9 cellular contexts compared by ENCODE assay signal in the genomic region with DNA sequence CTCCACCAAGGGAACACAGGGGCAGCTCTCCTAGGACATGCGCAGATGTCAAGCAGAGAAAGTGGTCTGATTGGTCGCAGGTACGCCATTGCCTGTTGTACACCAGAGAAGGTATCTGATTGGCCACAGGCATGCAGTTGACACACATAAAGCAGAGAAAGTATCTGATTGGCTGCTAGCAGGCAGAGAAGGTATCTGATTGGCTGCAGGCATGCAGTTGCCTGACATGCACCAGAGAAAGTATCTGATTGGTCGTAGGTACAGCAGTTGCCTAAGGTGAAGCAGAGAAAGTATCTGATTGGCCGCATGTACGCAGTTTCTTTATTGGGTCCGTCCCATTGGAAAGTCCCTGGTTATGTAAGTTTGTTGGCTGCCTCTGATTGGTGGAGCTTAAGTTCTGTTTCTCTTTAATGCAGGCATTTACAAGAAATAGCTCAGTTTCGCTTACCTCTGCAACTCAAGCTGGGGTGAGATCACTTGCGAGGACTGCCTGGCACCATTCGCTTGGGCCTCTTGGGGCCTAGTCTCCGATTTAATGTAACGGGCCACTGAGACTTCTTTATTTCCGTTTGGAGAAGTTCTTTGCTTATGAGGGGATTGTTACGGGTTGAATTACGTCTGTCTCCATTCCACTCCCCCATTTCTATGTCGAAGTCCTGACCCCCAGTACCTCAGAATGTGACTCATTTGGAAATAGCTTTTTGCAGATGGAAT.
A peak's percentile ranks its signal among the peaks of the same experiment; 100 is the strongest.
DNase-seq lines count a peak whose midpoint lies in the region; ATAC-seq lines count a peak whose summit lies in the region.
"Had no signal": no experiment of that assay in that cellular context is flagged by ENCODE, and none has a peak within 500 bp of the region (broad histone marks: within the 10 kb centered on the region; RNA-seq: fewer than 3 reads in every experiment).

No MANE protein-coding gene starts in this region.

- no peaks in the 10 kb centered on the region for H3K4me1 ChIP-seq in naive thymus-derived CD4-positive, alpha-beta T cell (ENCODE audit: control insufficient read depth in 2 of 2, insufficient read depth in 2 of 2, low read length in 2 of 2)

- H3K27ac Mint-ChIP-seq in naive thymus-derived CD4-positive, alpha-beta T cell: peak overlapping the region in 7 of 9 donors; percentile 17 to 91 (median 29)

- CTCF ChIA-PET in naive thymus-derived CD4-positive, alpha-beta T cell (lab: Charles Lee): no interaction called here

- no peaks in the 10 kb centered on the region for H3K36me3 Mint-ChIP-seq in naive thymus-derived CD4-positive, alpha-beta T cell

- ATAC-seq in GM18873 (IDR thresholded peaks at IDR 0.05; ENCODE audit: low FRiP score, unreplicated experiment): peak; percentile 91
- peak; percentile 74 for ATAC-seq in HG02571 (IDR thresholded peaks at IDR 0.05; ENCODE audit: unreplicated experiment)
- ATAC-seq in naive thymus-derived CD4-positive, alpha-beta T cell: peak; percentile 65
- ATAC-seq in sciatic nerve: no peak

- no peaks in the 10 kb centered on the region for H3K27me3 ChIP-seq in naive thymus-derived CD4-positive, alpha-beta T cell (ENCODE audit: control insufficient read depth in 2 of 2, insufficient read depth in 2 of 2, low read length in 2 of 2)

- H3K9me3 Mint-ChIP-seq in naive thymus-derived CD4-positive, alpha-beta T cell: no peaks in the 10 kb centered on the region

- no peak overlapping the region for H3K27ac ChIP-seq in naive thymus-derived CD4-positive, alpha-beta T cell (ENCODE audit: low read depth, low read length)
- H3K27ac ChIP-seq: VCaP had no signal

- H3K4me1 Mint-ChIP-seq in naive thymus-derived CD4-positive, alpha-beta T cell: peaks cover 0 to 26% (median 0%) of the 10 kb centered on the region in 7 donors

- H3K4me3 Mint-ChIP-seq in naive thymus-derived CD4-positive, alpha-beta T cell: peak overlapping the region in 1 of 10 donors; percentile 23

- DNase-seq in RKO (ENCODE audit: low spot score) (peak; percentile 42), DMS79 (lab: John Stamatoyannopoulos, UW) (no peak), sciatic nerve (ENCODE audit: low spot score) (no peak), HuH-7 (ENCODE audit: low spot score) (no peak)
- DNase-seq in naive thymus-derived CD4-positive, alpha-beta T cell: peak in 2 of 9 donors; percentile 21 to 38

- H3K36me3 ChIP-seq in naive thymus-derived CD4-positive, alpha-beta T cell (ENCODE audit: control insufficient read depth in 2 of 3, insufficient read depth in 3 of 3, low read length in 3 of 3): no peaks in the 10 kb centered on the region

- no peaks in the 10 kb centered on the region for H3K9me3 ChIP-seq in naive thymus-derived CD4-positive, alpha-beta T cell (ENCODE audit: control insufficient read depth in 2 of 3, low read length in 3 of 3)

- POLR2A ChIA-PET in naive thymus-derived CD4-positive, alpha-beta T cell (lab: Charles Lee): no interaction called here

- no peak overlapping the region for H3K4me3 ChIP-seq in naive thymus-derived CD4-positive, alpha-beta T cell (ENCODE audit: low read length)
- H3K4me3 ChIP-seq: lung had no signal

- intact Hi-C loops in naive thymus-derived CD4-positive, alpha-beta T cell (cut with micrococcal nuclease): loop anchor here in 1 of 2 donors (1.0 kb wide), 1 partner anchor 9 kb away; no protein-coding TSS in a partner anchor
- intact Hi-C loops in sciatic nerve (cut with DNase I): no loop called here

- H3K27me3 Mint-ChIP-seq in naive thymus-derived CD4-positive, alpha-beta T cell: no peaks in the 10 kb centered on the region
